In the genomic region with DNA sequence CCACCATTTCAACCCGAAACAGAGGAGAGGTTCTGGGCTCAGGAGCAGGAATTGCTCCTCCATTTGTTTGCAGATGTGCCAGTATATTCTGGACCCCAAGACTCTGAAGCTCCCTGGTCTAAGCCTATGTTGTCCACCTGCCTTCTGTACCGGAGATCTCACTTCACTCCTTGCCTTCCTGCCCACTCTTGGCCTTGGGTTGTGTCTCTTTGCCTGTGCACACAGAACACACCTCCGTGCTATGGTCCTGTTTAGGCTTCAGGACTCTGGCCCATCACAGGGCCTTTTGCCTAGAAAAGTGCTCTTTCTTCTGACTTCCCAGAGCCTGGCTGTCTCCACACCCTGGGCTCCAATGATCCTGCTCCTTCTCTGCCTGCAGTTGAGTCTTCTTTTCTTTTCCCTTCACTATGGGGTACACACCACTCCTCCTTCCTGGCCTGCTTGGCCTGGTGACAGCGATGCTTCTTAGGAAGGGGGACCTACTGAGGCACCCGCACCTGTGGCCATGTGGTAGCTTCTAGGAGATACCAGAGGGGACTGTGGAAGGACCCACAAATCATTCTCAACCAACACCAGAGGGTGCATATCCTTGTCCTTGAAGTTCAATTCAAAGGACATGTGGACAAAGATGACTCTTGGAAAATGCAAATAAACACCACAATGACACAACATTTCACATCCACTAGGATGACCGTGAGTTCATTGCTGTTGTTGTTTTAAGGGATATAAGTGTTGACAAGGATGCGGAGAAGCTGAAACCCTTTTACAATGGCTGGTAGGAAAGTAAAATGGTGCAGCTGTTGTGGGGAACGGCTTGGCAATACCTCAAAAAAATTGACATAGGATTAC, we compare ENCODE assay signal across 16 cellular contexts.
DNase-seq lines count a peak whose midpoint lies in the region; FAIRE-seq and TF ChIP-seq lines count a peak whose summit lies in the region.
"Had no signal": no experiment of that assay in that cellular context is flagged by ENCODE, and none has a peak within 500 bp of the region (broad histone marks: within the 10 kb centered on the region; RNA-seq: fewer than 3 reads in every experiment).

No MANE protein-coding gene starts in this region.

- H3K4me1 ChIP-seq in esophagus muscularis mucosa: no peaks in the 10 kb centered on the region
- H3K4me1 ChIP-seq: BLaER1, HAP-1 had no signal

- peaks cover 0 to 20% (median 1%) of the 10 kb centered on the region in 4 donors for H3K27me3 ChIP-seq in esophagus muscularis mucosa
- H3K27me3 ChIP-seq: BLaER1 had no signal

- WGBS in esophagus muscularis mucosa: 77% methylated on average over 8 of the region's 8 CpGs

- TF ChIP-seq POLR2A in esophagus muscularis mucosa (IDR thresholded peaks at IDR 0.05; ENCODE audit: low read depth): no peak

- intact Hi-C loops in esophagus muscularis mucosa (cut with DNase I): no loop called here

- H3K9me3 ChIP-seq in esophagus muscularis mucosa: no peaks in the 10 kb centered on the region
- H3K9me3 ChIP-seq: BLaER1, HAP-1 had no signal

- DNase-seq in NCI-H510A treated with DMSO at 0.1 percent for 48 hours (lab: John Stamatoyannopoulos, UW) (peak; percentile 47), NCI-H510A (lab: John Stamatoyannopoulos, UW) (no peak), NCI-H2029 treated with DMSO at 0.1 percent for 48 hours (lab: John Stamatoyannopoulos, UW) (peak; percentile 22), esophagus muscularis mucosa (ENCODE audit: extremely low spot score) (peak; percentile 57), urothelium cell line (ENCODE audit: low spot score) (no peak), SW 1271 (lab: John Stamatoyannopoulos, UW) (no peak), SIG-M5 treated with dmso at 0.1 percent for 504 hours (lab: John Stamatoyannopoulos, UW; ENCODE audit: unreplicated experiment) (no peak), foreskin fibroblast (no peak)
- DNase-seq: 8988T, AML-193, Calu3, DMS 273 treated with DMSO at 0.1 percent for 48 hours, GF-D8 had no signal

- H3K4me3 ChIP-seq in esophagus muscularis mucosa (no peak overlapping the region), foreskin fibroblast (ENCODE audit: low read depth in 1 of 2, low read length in 2 of 2) (no peak overlapping the region)
- H3K4me3 ChIP-seq: BLaER1, HAP-1 had no signal

- no peak overlapping the region for H3K27ac ChIP-seq in esophagus muscularis mucosa (replicated peaks in 1 of 4)
- H3K27ac ChIP-seq: BLaER1 had no signal

- no peaks in the 10 kb centered on the region for H3K36me3 ChIP-seq in esophagus muscularis mucosa
- H3K36me3 ChIP-seq: BLaER1, HAP-1 had no signal

- no peak for TF ChIP-seq EP300 in esophagus muscularis mucosa (IDR thresholded peaks at IDR 0.05)

- TF ChIP-seq CTCF in esophagus muscularis mucosa (IDR thresholded peaks at IDR 0.05) (no peak), foreskin fibroblast (IDR thresholded peaks at IDR 0.05; ENCODE audit: low read depth, low read length) (no peak)

- FAIRE-seq in urothelium cell line (lab: Jason Lieb, UNC): peak; percentile 35
- FAIRE-seq: H1 had no signal

Comparison
In these comparisons a context has a peak if more than half of its experiments do, and no peak if none do; other contexts are left out.
1. DNase-seq: peak in NCI-H510A treated with DMSO at 0.1 percent for 48 hours (single experiment), NCI-H2029 treated with DMSO at 0.1 percent for 48 hours (single experiment) and esophagus muscularis mucosa (single experiment); none in NCI-H510A (single experiment), urothelium cell line (single experiment), SW 1271 (0 of 2), SIG-M5 treated with dmso at 0.1 percent for 504 hours (single experiment) and foreskin fibroblast (0 of 2).